Comparison of ENCODE assay signal across 1 cellular context in genomic region chr5:116452774-116453368, GRCh38.
TF ChIP-seq lines count a peak whose summit lies in the region.

No MANE protein-coding gene starts in this region.

TF ChIP-seq in HepG2, 621 proteins besides CTCF, POLR2A, EP300 and RAD21 (continued from another document):
- TF ChIP-seq ZNF280D (CRISPR knock-in tag; IDR thresholded peaks at IDR 0.05), result no peak
- TF ChIP-seq YEATS2 (CRISPR knock-in tag; IDR thresholded peaks at IDR 0.05; ENCODE audit: borderline replicate concordance), result no peak
TF ChIP-seq in HepG2: peak in this region for 0.
